12 cellular contexts compared by ENCODE assay signal in genomic region chr4:18882468-18882867, GRCh38.
DNase-seq lines count a peak whose midpoint lies in the region; ATAC-seq, FAIRE-seq and TF ChIP-seq lines count a peak whose summit lies in the region.
"Had no signal": no experiment of that assay in that cellular context is flagged by ENCODE, and none has a peak within 500 bp of the region (broad histone marks: within the 10 kb centered on the region; RNA-seq: fewer than 3 reads in every experiment).

No MANE protein-coding gene starts in this region.

- H3K4me1 ChIP-seq in left ventricle myocardium inferior = peaks cover 22% of the 10 kb centered on the region

- H3K36me3 ChIP-seq in left ventricle myocardium inferior = no peaks in the 10 kb centered on the region

- TF ChIP-seq CTCF in left ventricle myocardium inferior (IDR thresholded peaks at IDR 0.05; ENCODE audit: borderline replicate concordance) = no peak

- ATAC-seq in left ventricle myocardium superior (peak; percentile 44), HG03108 (IDR thresholded peaks at IDR 0.05; ENCODE audit: unreplicated experiment) (no peak)
- ATAC-seq: Panc1 had no signal

- intact Hi-C loops in left ventricle myocardium superior (cut with micrococcal nuclease) = no loop called here
- intact Hi-C loops in left ventricle myocardium inferior (cut with micrococcal nuclease) = no loop called here

- no peaks in the 10 kb centered on the region for H3K27me3 ChIP-seq in left ventricle myocardium inferior (ENCODE audit: low read depth)

- H3K4me3 ChIP-seq in left ventricle myocardium inferior = no peak overlapping the region

- DNase-seq in left ventricle myocardium superior (no peak), left ventricle myocardium inferior (no peak), T1000 (lab: John Stamatoyannopoulos, UW) (peak; percentile 54), iPS-NIHi11 (ENCODE audit: low spot score) (peak; percentile 27), urothelium cell line (ENCODE audit: low spot score) (peak; percentile 47), NCI-H524 (lab: John Stamatoyannopoulos, UW) (no peak)
- no peak for DNase-seq in stimulated activated naive CD4-positive, alpha-beta T cell treated with Interleukin-2 at 50 U/mL for 16 hours (lab: John Stamatoyannopoulos, UW)
- DNase-seq: activated CD4-positive, alpha-beta T cell treated with anti-CD3 and anti-CD28 coated beads for 4 hours; NCI-H1436 treated with DMSO at 0.1 percent for 48 hours; stimulated activated CD4-positive, alpha-beta T cell treated with anti-CD3 and anti-CD28 coated beads, Interleukin-12 subunit alpha, Interleukin-12 subunit beta, amount 100 ng/mL, for 4 hours had no signal

- H3K9me3 ChIP-seq in left ventricle myocardium inferior (replicated peaks) = no peaks in the 10 kb centered on the region

- H3K27ac ChIP-seq in left ventricle myocardium inferior (replicated peaks) = no peak overlapping the region

- FAIRE-seq in urothelium cell line (lab: Jason Lieb, UNC) = no peak

Comparison
In these comparisons a context has a peak if more than half of its experiments do, and no peak if none do; other contexts are left out.
1. DNase-seq: peak in T1000 (single experiment), iPS-NIHi11 (single experiment) and urothelium cell line (single experiment); none in left ventricle myocardium superior (single experiment), left ventricle myocardium inferior (single experiment), NCI-H524 (0 of 2) and stimulated activated naive CD4-positive, alpha-beta T cell treated with Interleukin-2 at 50 U/mL for 16 hours (single experiment).